ENCODE assay signal across 5 cellular contexts in genomic region chr7:54245046-54245445, GRCh38.
"Had no signal": no experiment of that assay in that cellular context is flagged by ENCODE, and none has a peak within 500 bp of the region (broad histone marks: within the 10 kb centered on the region; RNA-seq: fewer than 3 reads in every experiment).

No MANE protein-coding gene starts in this region.

- H3K27me3 Mint-ChIP-seq: IgD-negative memory B cell had no signal

- DNase-seq: GM23248, GOT3, H7, HFFc6 had no signal

- H3K36me3 Mint-ChIP-seq: IgD-negative memory B cell had no signal

- H3K27ac Mint-ChIP-seq: HFFc6, IgD-negative memory B cell had no signal

- H3K4me1 Mint-ChIP-seq: IgD-negative memory B cell had no signal

- H3K4me3 Mint-ChIP-seq: HFFc6, IgD-negative memory B cell had no signal
